1 cellular context compared by ENCODE assay signal in genomic region chr3:101725890-101726275, GRCh38.
TF ChIP-seq lines count a peak whose summit lies in the region.

No MANE protein-coding gene starts in this region.

TF ChIP-seq in H1, 55 proteins besides CTCF, POLR2A, EP300 and RAD21:
- TF ChIP-seq ZNF274 (IDR thresholded peaks at IDR 0.05; ENCODE audit: borderline replicate concordance, extremely low read depth, low read length) (no peak), EGR1 (IDR thresholded peaks at IDR 0.05; ENCODE audit: borderline replicate concordance, low read depth, low read length) (no peak), TAF7 (optimal IDR thresholded peaks at IDR 0.05; ENCODE audit: borderline replicate concordance, low read depth, low read length) (no peak), SIRT6 (IDR thresholded peaks at IDR 0.05; ENCODE audit: low read length) (no peak), SP4 (IDR thresholded peaks at IDR 0.05; ENCODE audit: low read length) (no peak), SRF (IDR thresholded peaks at IDR 0.05; ENCODE audit: low read depth, low read length) (no peak), HDAC2 (IDR thresholded peaks at IDR 0.05; ENCODE audit: borderline replicate concordance in 1 of 2, low read depth in 2 of 2, low read length in 2 of 2) (no peak), TEAD4 (IDR thresholded peaks at IDR 0.05; ENCODE audit: low read depth, low read length) (no peak), ATF2 (IDR thresholded peaks at IDR 0.05; ENCODE audit: low read length) (no peak), HDAC6 (IDR thresholded peaks at IDR 0.05; ENCODE audit: low read depth, low read length) (no peak), SIN3A (conservative IDR thresholded peaks at IDR 0.05 in 1 of 2, IDR thresholded peaks at IDR 0.05 in 1 of 2; ENCODE audit: low read depth in 1 of 2, low read length in 2 of 2) (no peak), MAFK (IDR thresholded peaks at IDR 0.05; ENCODE audit: low read depth, low read length) (no peak), SAP30 (IDR thresholded peaks at IDR 0.05; ENCODE audit: insufficient read depth, insufficient replicate concordance, low read length) (no peak), GABPA (IDR thresholded peaks at IDR 0.05; ENCODE audit: borderline replicate concordance, insufficient read depth, low read length) (no peak), PHF8 (conservative IDR thresholded peaks at IDR 0.05; ENCODE audit: low read depth, low read length) (no peak), USF2 (IDR thresholded peaks at IDR 0.05; ENCODE audit: low read length) (no peak), POU5F1 (IDR thresholded peaks at IDR 0.05; ENCODE audit: low read depth, low read length) (no peak), JUND (IDR thresholded peaks at IDR 0.05; ENCODE audit: low read length) (no peak), CREB1 (IDR thresholded peaks at IDR 0.05) (no peak)
